ENCODE assay signal across 16 cellular contexts in genomic region chr15:71232411-71232810, GRCh38.
DNase-seq lines count a peak whose midpoint lies in the region; ATAC-seq and TF ChIP-seq lines count a peak whose summit lies in the region.
"Had no signal": no experiment of that assay in that cellular context is flagged by ENCODE, and none has a peak within 500 bp of the region (broad histone marks: within the 10 kb centered on the region; RNA-seq: fewer than 3 reads in every experiment).

No MANE protein-coding gene starts in this region.

- H3K36me3 Mint-ChIP-seq in CD4-positive, alpha-beta T cell (ENCODE audit: low read depth) = no peaks in the 10 kb centered on the region
- H3K36me3 Mint-ChIP-seq: CD4-positive, CD25-positive, alpha-beta regulatory T cell had no signal

- H3K27me3 Mint-ChIP-seq in CD4-positive, alpha-beta T cell = peaks cover 27% of the 10 kb centered on the region

- no peak overlapping the region for H2BK5ac ChIP-seq in IMR-90 (ENCODE audit: low read depth, low read length, poor library complexity, severe bottlenecking)

- no peaks in the 10 kb centered on the region for H3K4me1 Mint-ChIP-seq in CD4-positive, alpha-beta T cell (ENCODE audit: low read depth)
- H3K4me1 Mint-ChIP-seq: CD4-positive, CD25-positive, alpha-beta regulatory T cell had no signal

- H3K23ac ChIP-seq in IMR-90 (ENCODE audit: low read depth, low read length) = no peak overlapping the region

- H2AFZ ChIP-seq in IMR-90 (replicated peaks; ENCODE audit: low read length, poor library complexity) = no peak overlapping the region

- no peak overlapping the region for H3K27ac ChIP-seq in IMR-90 (ENCODE audit: insufficient read depth, low read length)
- H3K27ac ChIP-seq in uterus = peak overlapping the region; percentile 64 to 65
- H3K27ac ChIP-seq in CD4-positive, alpha-beta T cell (ENCODE audit: low read depth, low read length) = no peak overlapping the region
- H3K27ac ChIP-seq in spleen = no peak overlapping the region

- POLR2A ChIA-PET in IMR-90 (lab: Charles Lee; ENCODE audit: unreplicated experiment) = no interaction called here
- POLR2A ChIA-PET in CD4-positive, alpha-beta T cell (lab: Charles Lee) = no interaction called here

- no peak overlapping the region for H2BK20ac ChIP-seq in IMR-90 (ENCODE audit: low read depth, low read length)

- in situ Hi-C loops in IMR-90 (cut with MboI; ENCODE audit: low sequenced_read_pairs) = no loop called here

- no peak overlapping the region for H3K18ac ChIP-seq in IMR-90 (ENCODE audit: low read depth, low read length)

- ATAC-seq in IMR-90 (ENCODE audit: low read depth) = no peak
- no peak for ATAC-seq in CD4-positive, alpha-beta T cell (ENCODE audit: poor library complexity)
- ATAC-seq: K562 had no signal

- no peak overlapping the region for H2AK5ac ChIP-seq in IMR-90 (ENCODE audit: low read depth, low read length)

- H3K9me3 ChIP-seq in IMR-90 (ENCODE audit: control insufficient read depth, insufficient read depth, low read length) (no peaks in the 10 kb centered on the region), uterus (no peaks in the 10 kb centered on the region), spleen (no peaks in the 10 kb centered on the region)
- no peaks in the 10 kb centered on the region for H3K9me3 ChIP-seq in CD4-positive, alpha-beta T cell (ENCODE audit: control insufficient read depth, low read length)
- H3K9me3 ChIP-seq: BE2C had no signal

- H3K27me3 ChIP-seq in IMR-90 (ENCODE audit: control insufficient read depth, insufficient read depth, low read length) = no peaks in the 10 kb centered on the region
- no peaks in the 10 kb centered on the region for H3K27me3 ChIP-seq in uterus
- H3K27me3 ChIP-seq in CD4-positive, alpha-beta T cell (ENCODE audit: control insufficient read depth, insufficient read depth, low read length) = peaks cover 4% of the 10 kb centered on the region
- H3K27me3 ChIP-seq in spleen (replicated peaks in 1 of 7) = peaks cover 0 to 9% (median 0%) of the 10 kb centered on the region in 7 donors
- H3K27me3 ChIP-seq: BE2C had no signal

- no peak overlapping the region for H3K14ac ChIP-seq in IMR-90 (replicated peaks; ENCODE audit: low read depth, low read length)

- peak; percentile 14 for DNase-seq in AG08395 (ENCODE audit: low spot score)
- peak; percentile 12 for DNase-seq in IMR-90
- DNase-seq in fibroblast of mammary gland (ENCODE audit: low read depth) = peak; percentile 52
- DNase-seq in uterus = no peak
- no peak for DNase-seq in CD4-positive, alpha-beta T cell
- no peak for DNase-seq in SIG-M5 treated with dmso at 0.1 percent for 504 hours (lab: John Stamatoyannopoulos, UW; ENCODE audit: unreplicated experiment)
- DNase-seq in spleen = no peak
- DNase-seq: 8988T; BE2C; C1 segment of cervical spinal cord; CD4-positive, CD25-positive, alpha-beta regulatory T cell; DMS153; DMS79; GDM1; H9 had no signal

- H4K91ac ChIP-seq in IMR-90 (ENCODE audit: insufficient read depth, low read depth, low read length) = no peak overlapping the region

- TF ChIP-seq CTCF in IMR-90 (conservative IDR thresholded peaks at IDR 0.05; ENCODE audit: low read depth, low read length) = no peak
- no peak for TF ChIP-seq CTCF in fibroblast of mammary gland (conservative IDR thresholded peaks at IDR 0.05; ENCODE audit: control insufficient read depth, insufficient read depth, low read depth, low read length)
- no peak for TF ChIP-seq CTCF in uterus (IDR thresholded peaks at IDR 0.05)
- no peak for TF ChIP-seq CTCF in CD4-positive, alpha-beta T cell (IDR thresholded peaks at IDR 0.05)
- TF ChIP-seq CTCF in spleen (IDR thresholded peaks at IDR 0.05 in 8 of 11, conservative IDR thresholded peaks at IDR 0.05 in 3 of 11) = no peak

- no peak overlapping the region for H2AK9ac ChIP-seq in IMR-90 (replicated peaks; ENCODE audit: low read depth, low read length, poor library complexity)

- no peak overlapping the region for H3K4me3 ChIP-seq in IMR-90 (ENCODE audit: insufficient read depth, low read depth, low read length)
- H3K4me3 ChIP-seq in fibroblast of mammary gland (ENCODE audit: control insufficient read depth, low read depth, low read length) = no peak overlapping the region
- H3K4me3 ChIP-seq in uterus = no peak overlapping the region
- H3K4me3 ChIP-seq in spleen = no peak overlapping the region
- H3K4me3 ChIP-seq: K562 had no signal

- dilution Hi-C loops in IMR-90 (cut with HindIII; ENCODE audit: low sequenced_read_pairs, unreplicated experiment) = no loop called here

- intact Hi-C loops in IMR-90 (cut with micrococcal nuclease) = no loop called here
- intact Hi-C loops in uterus (cut with DNase I; ENCODE audit: low total_unique reads) = no loop called here
- intact Hi-C loops in CD4-positive, alpha-beta T cell (cut with DNase I, micrococcal nuclease) = no loop called here
- intact Hi-C loops in spleen (cut with DNase I; ENCODE audit: low total_unique reads) = no loop called here

- no peaks in the 10 kb centered on the region for H3K9me3 Mint-ChIP-seq in CD4-positive, alpha-beta T cell
- H3K9me3 Mint-ChIP-seq: H9 had no signal

- H3K4ac ChIP-seq in IMR-90 (ENCODE audit: low read depth, low read length) = no peak overlapping the region

- no peak overlapping the region for H4K8ac ChIP-seq in IMR-90 (ENCODE audit: low read depth in 2 of 2, low read length in 2 of 2)

- H3K4me1 ChIP-seq in IMR-90 (ENCODE audit: control insufficient read depth, insufficient read depth, low read length) = peaks cover 12% of the 10 kb centered on the region
- H3K4me1 ChIP-seq in uterus = peaks cover 8 to 10% of the 10 kb centered on the region in 2 donors
- H3K4me1 ChIP-seq in spleen = no peaks in the 10 kb centered on the region
- H3K4me1 ChIP-seq: BE2C had no signal

- CTCF ChIA-PET in IMR-90 (lab: Yijun Ruan, JAX) = interaction anchor here (1.0 kb wide), 1 partner anchor 52 kb away, joined by 3 read pairs; no protein-coding TSS in a partner anchor
- CTCF ChIA-PET in CD4-positive, alpha-beta T cell (lab: Charles Lee) = no interaction called here

- H3K4me2 ChIP-seq in IMR-90 (ENCODE audit: low read depth, low read length) = no peak overlapping the region

- 92% methylated on average over 2 of the region's 5 CpGs; no CpG with 5 or more reads in 1 of the 2 experiments for WGBS in IMR-90 (ENCODE audit: extremely low coverage in 2 of 2, insufficient read length in 1 of 2), 2 experiments
- WGBS in spleen, 5 donors = 88 to 95% (median 92%) methylated on average over 5 of the region's 5 CpGs

- no peaks in the 10 kb centered on the region for H4K20me1 ChIP-seq in IMR-90 (ENCODE audit: insufficient read depth, low read length)

- TF ChIP-seq RAD21 in IMR-90 (IDR thresholded peaks at IDR 0.05; ENCODE audit: low read length) = no peak

- H3K9me1 ChIP-seq in IMR-90 (ENCODE audit: insufficient read depth, low read length) = 0 out of 2 replicates have a peak, but pooled peaks cover 5% of the 10 kb centered on the region

- H2BK120ac ChIP-seq in IMR-90 (ENCODE audit: low read depth, low read length) = no peak overlapping the region

- H3K4me3 Mint-ChIP-seq in CD4-positive, alpha-beta T cell = no peak overlapping the region
- H3K4me3 Mint-ChIP-seq: CD4-positive, CD25-positive, alpha-beta regulatory T cell; H9 had no signal

- no peak overlapping the region for H3K56ac ChIP-seq in IMR-90 (ENCODE audit: extremely low read depth, insufficient read depth, low read length)

- H3K27ac Mint-ChIP-seq in CD4-positive, alpha-beta T cell = no peak overlapping the region
- H3K27ac Mint-ChIP-seq: H9 had no signal

- H3K9ac ChIP-seq in IMR-90 (ENCODE audit: low read depth, low read length) = no peak overlapping the region

- peaks cover 5 to 15% of the 10 kb centered on the region in 2 experiments; a peak in 3 of 4 replicates for H3K79me1 ChIP-seq in IMR-90 (ENCODE audit: low read depth in 1 of 2, low read length in 2 of 2)

- BruUV-seq in IMR-90 (replicated peaks; lab: Mats Ljungman, UMichigan) = no TSS peak

- TF ChIP-seq POLR2A in IMR-90 (IDR thresholded peaks at IDR 0.05; ENCODE audit: low read depth, low read length) (no peak), uterus (IDR thresholded peaks at IDR 0.05) (no peak), spleen (IDR thresholded peaks at IDR 0.05) (no peak)

- H4K5ac ChIP-seq in IMR-90 (ENCODE audit: low read depth, low read length) = no peak overlapping the region

- no peak overlapping the region for H2BK15ac ChIP-seq in IMR-90 (ENCODE audit: low read depth, low read length)

- H3K36me3 ChIP-seq in IMR-90 (ENCODE audit: control insufficient read depth, insufficient read depth, low read length) (peaks cover 17% of the 10 kb centered on the region), uterus (no peaks in the 10 kb centered on the region), spleen (no peaks in the 10 kb centered on the region)
- H3K36me3 ChIP-seq: BE2C had no signal

TF ChIP-seq in IMR-90, 13 proteins besides CTCF, POLR2A, EP300 and RAD21:
- TF ChIP-seq, protein P1, sequence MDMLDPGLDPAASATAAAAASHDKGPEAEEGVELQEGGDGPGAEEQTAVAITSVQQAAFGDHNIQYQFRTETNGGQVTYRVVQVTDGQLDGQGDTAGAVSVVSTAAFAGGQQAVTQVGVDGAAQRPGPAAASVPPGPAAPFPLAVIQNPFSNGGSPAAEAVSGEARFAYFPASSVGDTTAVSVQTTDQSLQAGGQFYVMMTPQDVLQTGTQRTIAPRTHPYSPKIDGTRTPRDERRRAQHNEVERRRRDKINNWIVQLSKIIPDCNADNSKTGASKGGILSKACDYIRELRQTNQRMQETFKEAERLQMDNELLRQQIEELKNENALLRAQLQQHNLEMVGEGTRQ (IDR thresholded peaks at IDR 0.05; ENCODE audit: low read depth, low read length) = no peak
- TF ChIP-seq FOS (IDR thresholded peaks at IDR 0.05; ENCODE audit: low read depth, low read length) (no peak), NFE2L2 (IDR thresholded peaks at IDR 0.05; ENCODE audit: low read depth, low read length) (no peak)
TF ChIP-seq in IMR-90: peak in this region for 0.

Comparison
In these comparisons a context has a peak if more than half of its experiments do, and no peak if none do; other contexts are left out.
1. DNase-seq: peak in AG08395 (single experiment), IMR-90 (single experiment) and fibroblast of mammary gland (single experiment); none in uterus (0 of 2), CD4-positive, alpha-beta T cell (0 of 10), SIG-M5 treated with dmso at 0.1 percent for 504 hours (single experiment) and spleen (single experiment).
2. H3K27ac ChIP-seq: peak in uterus (2 of 2); none in IMR-90 (single experiment), CD4-positive, alpha-beta T cell (single experiment) and spleen (0 of 8).